ENCODE assay signal across 22 cellular contexts in genomic region chr1:243792891-243793290, GRCh38. TPM values are rescaled to one million over a fixed set of nuclear protein-coding genes. Genes with fewer than 3 reads are reported as not detected.
DNase-seq lines count a peak whose midpoint lies in the region; ATAC-seq, FAIRE-seq and TF ChIP-seq lines count a peak whose summit lies in the region.
"Had no signal": no experiment of that assay in that cellular context is flagged by ENCODE, and none has a peak within 500 bp of the region (broad histone marks: within the 10 kb centered on the region; RNA-seq: fewer than 3 reads in every experiment).

No MANE protein-coding gene starts in this region.

- no peak overlapping the region for H2BK15ac ChIP-seq in mesenchymal stem cell (ENCODE audit: low read depth, poor library complexity, severe bottlenecking)

- no peaks in the 10 kb centered on the region for H3K9me3 ChIP-seq in CD8-positive, alpha-beta memory T cell (ENCODE audit: low read length)
- no peaks in the 10 kb centered on the region for H3K9me3 ChIP-seq in astrocyte (ENCODE audit: insufficient read depth, low read depth, low read length)
- no peaks in the 10 kb centered on the region for H3K9me3 ChIP-seq in mesenchymal stem cell (ENCODE audit: control insufficient read depth, low read length)
- H3K9me3 ChIP-seq in gastrocnemius medialis: no peaks in the 10 kb centered on the region
- H3K9me3 ChIP-seq in MG63: no peaks in the 10 kb centered on the region
- no peaks in the 10 kb centered on the region for H3K9me3 ChIP-seq in spleen
- H3K9me3 ChIP-seq: body of pancreas had no signal

- ATAC-seq in gastrocnemius medialis: no peak
- ATAC-seq: body of pancreas, GM12878, left colon, Panc1 had no signal

- no peak overlapping the region for H3K27ac ChIP-seq in CD8-positive, alpha-beta memory T cell (ENCODE audit: low read depth, low read length)
- H3K27ac ChIP-seq in astrocyte (ENCODE audit: low read depth, low read length) (no peak overlapping the region), mesenchymal stem cell (ENCODE audit: low read length, poor library complexity, severe bottlenecking) (no peak overlapping the region), gastrocnemius medialis (peak overlapping the region; percentile 53 to 76 (median 69)), spleen (peak overlapping the region in 4 of 8 donors; percentile 59 to 65 (median 64))
- H3K27ac ChIP-seq: epithelial cell of prostate, SK-N-MC had no signal

- H3K23ac ChIP-seq in mesenchymal stem cell (ENCODE audit: low read length in 2 of 2): no peak overlapping the region

- in situ Hi-C loops in gastrocnemius medialis (cut with MboI; ENCODE audit: low sequenced_read_pairs in 4 of 4): no loop called here

- H2AFZ ChIP-seq in astrocyte (ENCODE audit: low read depth, low read length): no peak overlapping the region
- no peak overlapping the region for H2AFZ ChIP-seq in mesenchymal stem cell (ENCODE audit: low read depth, low read length)

- intact Hi-C loops in gastrocnemius medialis (cut with DNase I; ENCODE audit: low total_unique reads): no loop called here
- intact Hi-C loops in spleen (cut with DNase I; ENCODE audit: low total_unique reads): no loop called here

- H4K8ac ChIP-seq in mesenchymal stem cell (ENCODE audit: low read length): no peak overlapping the region

- no peak for DNase-seq in CD8-positive, alpha-beta memory T cell
- DNase-seq in astrocyte (ENCODE audit: low read depth) (no peak), mesenchymal stem cell (peak; percentile 3), gastrocnemius medialis (no peak), MG63 (no peak), NCI-H1694 treated with DMSO at 0.1 percent for 48 hours (lab: John Stamatoyannopoulos, UW) (no peak), NCI-H446 treated with DMSO at 0.1 percent for 48 hours (lab: John Stamatoyannopoulos, UW) (no peak), spleen (no peak)
- DNase-seq: body of pancreas; foreskin melanocyte; left colon; NCI-H1930; NCI-H345; stimulated activated naive CD8-positive, alpha-beta T cell treated with anti-CD3 and anti-CD28 coated beads, Interleukin-15, amount 100 ng/mL, for 72 hours; T1000 had no signal

- no peaks in the 10 kb centered on the region for H3K9me3 Mint-ChIP-seq in CD8-positive, alpha-beta memory T cell
- H3K9me3 Mint-ChIP-seq in astrocyte (ENCODE audit: unreplicated experiment): peaks cover 2% of the 10 kb centered on the region
- H3K9me3 Mint-ChIP-seq: activated T-helper 1 cell treated with anti-CD3 and anti-CD28 coated beads, Interleukin-12 subunit alpha, Interleukin-12 subunit beta, Interleukin-2, Interleukin-4 antibody, amounts not matched to agents 30 ng/mL and 10 ng/mL and 1 ng/mL, durations not matched to agents 14 hours and 24 hours and 36 hours; stimulated activated naive CD8-positive, alpha-beta T cell treated with anti-CD3 and anti-CD28 coated beads, Interleukin-15, amount 100 ng/mL, for 72 hours had no signal

- H3K9ac ChIP-seq in astrocyte (ENCODE audit: low read length): no peak overlapping the region
- no peak overlapping the region for H3K9ac ChIP-seq in mesenchymal stem cell (ENCODE audit: low read length)

- WGBS in mesenchymal stem cell: 73% methylated on average over 2 of the region's 3 CpGs
- 63 to 82% (median 74%) methylated on average over 3 of the region's 3 CpGs for WGBS in spleen, 5 donors

- H4K91ac ChIP-seq in mesenchymal stem cell (ENCODE audit: low read length): no peak overlapping the region

- H3K4me1 Mint-ChIP-seq in CD8-positive, alpha-beta memory T cell: peaks cover 57 to 89% (median 81%) of the 10 kb centered on the region in 3 donors
- peaks cover 18% of the 10 kb centered on the region for H3K4me1 Mint-ChIP-seq in astrocyte (ENCODE audit: low read depth, unreplicated experiment)

- H2AK5ac ChIP-seq in mesenchymal stem cell (ENCODE audit: low read length, severe bottlenecking): no peak overlapping the region

- H2BK12ac ChIP-seq in mesenchymal stem cell (ENCODE audit: low read length in 2 of 2): no peak overlapping the region

- H3K4me2 ChIP-seq in astrocyte (ENCODE audit: low read length) (no peak overlapping the region), mesenchymal stem cell (ENCODE audit: low read length, poor library complexity, severe bottlenecking) (no peak overlapping the region)

- H3K79me2 ChIP-seq in astrocyte (ENCODE audit: insufficient read depth, low read length): peaks cover 63% of the 10 kb centered on the region

- H3K27me3 Mint-ChIP-seq in CD8-positive, alpha-beta memory T cell: no peaks in the 10 kb centered on the region
- H3K27me3 Mint-ChIP-seq in astrocyte (ENCODE audit: low read depth, unreplicated experiment): no peaks in the 10 kb centered on the region
- H3K27me3 Mint-ChIP-seq: activated naive CD8-positive, alpha-beta T cell; stimulated activated naive CD8-positive, alpha-beta T cell treated with anti-CD3 and anti-CD28 coated beads, Interleukin-15, amount 100 ng/mL, for 72 hours had no signal

- H2BK5ac ChIP-seq in mesenchymal stem cell (ENCODE audit: low read depth, low read length, poor library complexity, severe bottlenecking): no peak overlapping the region

- peaks cover 9% of the 10 kb centered on the region for H4K20me1 ChIP-seq in astrocyte (ENCODE audit: insufficient read depth, low read length)

- peak overlapping the region in 2 of 8 donors; percentile 4 to 19 for H3K27ac Mint-ChIP-seq in CD8-positive, alpha-beta memory T cell
- peak overlapping the region; percentile 56 for H3K27ac Mint-ChIP-seq in astrocyte (ENCODE audit: unreplicated experiment)
- H3K27ac Mint-ChIP-seq: activated naive CD8-positive, alpha-beta T cell; activated T-helper 1 cell treated with anti-CD3 and anti-CD28 coated beads, Interleukin-12 subunit alpha, Interleukin-12 subunit beta, Interleukin-2, Interleukin-4 antibody, amounts not matched to agents 30 ng/mL and 10 ng/mL and 1 ng/mL, durations not matched to agents 14 hours and 24 hours and 36 hours; CD14-positive monocyte had no signal

- no peaks in the 10 kb centered on the region for H3K27me3 ChIP-seq in CD8-positive, alpha-beta memory T cell (ENCODE audit: insufficient read depth, low read length, poor library complexity, severe bottlenecking)
- H3K27me3 ChIP-seq in astrocyte (ENCODE audit: insufficient read depth, low read length) (no peaks in the 10 kb centered on the region), mesenchymal stem cell (ENCODE audit: control insufficient read depth in 1 of 2, insufficient read depth in 1 of 2, low read length in 2 of 2) (no peaks in the 10 kb centered on the region), gastrocnemius medialis (no peaks in the 10 kb centered on the region), MG63 (no peaks in the 10 kb centered on the region), spleen (replicated peaks in 1 of 7) (no peaks in the 10 kb centered on the region)
- H3K27me3 ChIP-seq: body of pancreas had no signal

- CTCF ChIA-PET in CD8-positive, alpha-beta memory T cell (lab: Charles Lee): interaction anchor here (1.6 kb wide), 1 partner anchor 9 kb away, joined by 5 read pairs; no protein-coding TSS in a partner anchor

- no peaks in the 10 kb centered on the region for H3K36me3 ChIP-seq in CD8-positive, alpha-beta memory T cell (ENCODE audit: insufficient read depth, low read length)
- H3K36me3 ChIP-seq in astrocyte (ENCODE audit: insufficient read depth, low read length): no peaks in the 10 kb centered on the region
- H3K36me3 ChIP-seq in mesenchymal stem cell (ENCODE audit: control insufficient read depth in 1 of 2, insufficient read depth in 2 of 2, low read depth in 1 of 2, low read length in 2 of 2): peaks cover 0 to 8% of the 10 kb centered on the region in 2 experiments
- no peaks in the 10 kb centered on the region for H3K36me3 ChIP-seq in gastrocnemius medialis
- no peaks in the 10 kb centered on the region for H3K36me3 ChIP-seq in MG63
- no peaks in the 10 kb centered on the region for H3K36me3 ChIP-seq in spleen

- no peak overlapping the region for H3K4ac ChIP-seq in mesenchymal stem cell (ENCODE audit: low read depth in 1 of 2, low read length in 2 of 2)

- no peak for FAIRE-seq in astrocyte (lab: Jason Lieb, UNC)
- FAIRE-seq: GM12878 had no signal

- H3K18ac ChIP-seq in mesenchymal stem cell (ENCODE audit: low read depth in 1 of 2, low read length in 2 of 2): no peak overlapping the region

- peaks cover 8% of the 10 kb centered on the region for H3K4me1 ChIP-seq in CD8-positive, alpha-beta memory T cell (ENCODE audit: insufficient read depth, low read length)
- no peaks in the 10 kb centered on the region for H3K4me1 ChIP-seq in astrocyte (ENCODE audit: insufficient read depth, low read length)
- H3K4me1 ChIP-seq in mesenchymal stem cell (ENCODE audit: control insufficient read depth, insufficient read depth, low read depth, low read length): no peaks in the 10 kb centered on the region
- peaks cover 19 to 32% of the 10 kb centered on the region in 2 donors for H3K4me1 ChIP-seq in gastrocnemius medialis
- H3K4me1 ChIP-seq in spleen: peaks cover 11 to 64% (median 25%) of the 10 kb centered on the region in 6 donors

- H3K79me1 ChIP-seq in mesenchymal stem cell (replicated peaks; ENCODE audit: low read length, poor library complexity, severe bottlenecking): peaks cover 24% of the 10 kb centered on the region

- no peak overlapping the region for H3K14ac ChIP-seq in mesenchymal stem cell (ENCODE audit: low read length in 2 of 2)

- POLR2A ChIA-PET in CD8-positive, alpha-beta memory T cell (lab: Charles Lee): no interaction called here

- TF ChIP-seq CTCF in astrocyte (IDR thresholded peaks at IDR 0.05; ENCODE audit: insufficient read depth, low read depth, low read length): no peak
- no peak for TF ChIP-seq CTCF in gastrocnemius medialis (IDR thresholded peaks at IDR 0.05 in 4 of 5, conservative IDR thresholded peaks at IDR 0.05 in 1 of 5)
- no peak for TF ChIP-seq CTCF in spleen (IDR thresholded peaks at IDR 0.05 in 8 of 11, conservative IDR thresholded peaks at IDR 0.05 in 3 of 11)

- peak overlapping the region in 4 of 7 donors; percentile 1 to 14 (median 4) for H3K4me3 Mint-ChIP-seq in CD8-positive, alpha-beta memory T cell
- no peak overlapping the region for H3K4me3 Mint-ChIP-seq in astrocyte (ENCODE audit: unreplicated experiment)
- H3K4me3 Mint-ChIP-seq: activated naive CD8-positive, alpha-beta T cell; activated T-helper 1 cell treated with anti-CD3 and anti-CD28 coated beads, Interleukin-12 subunit alpha, Interleukin-12 subunit beta, Interleukin-2, Interleukin-4 antibody, amounts not matched to agents 30 ng/mL and 10 ng/mL and 1 ng/mL, durations not matched to agents 14 hours and 24 hours and 36 hours; CD14-positive monocyte; stimulated activated naive CD8-positive, alpha-beta T cell treated with anti-CD3 and anti-CD28 coated beads, Interleukin-15, amount 100 ng/mL, for 72 hours had no signal

- no peak overlapping the region for H3K4me3 ChIP-seq in CD8-positive, alpha-beta memory T cell (ENCODE audit: low read length)
- H3K4me3 ChIP-seq in astrocyte (ENCODE audit: insufficient read depth, low read depth, low read length) (no peak overlapping the region), mesenchymal stem cell (ENCODE audit: insufficient read depth in 1 of 2, low read depth in 1 of 2, low read length in 2 of 2) (no peak overlapping the region), gastrocnemius medialis (no peak overlapping the region), MG63 (no peak overlapping the region), spleen (no peak overlapping the region)
- H3K4me3 ChIP-seq: body of pancreas, GM12878, SK-N-MC had no signal

- peaks cover 0 to 18% (median 10%) of the 10 kb centered on the region in 3 donors for H3K36me3 Mint-ChIP-seq in CD8-positive, alpha-beta memory T cell
- H3K36me3 Mint-ChIP-seq in astrocyte (ENCODE audit: low read depth, unreplicated experiment): peaks cover 3% of the 10 kb centered on the region
- H3K36me3 Mint-ChIP-seq: CD14-positive monocyte had no signal

- H2BK120ac ChIP-seq in mesenchymal stem cell (ENCODE audit: low read depth, low read length): no peak overlapping the region

- TF ChIP-seq POLR2A in gastrocnemius medialis (IDR thresholded peaks at IDR 0.05) (no peak), spleen (IDR thresholded peaks at IDR 0.05) (no peak)

RNA-seq across cellular contexts. Expression of gene AKT3, which starts 57.2 kb away (rescaled TPM):
- total RNA-seq in CD8-positive, alpha-beta memory T cell: 10 to 100 TPM; 47.3 to 49.6 TPM
- 4.3 TPM for polyA plus RNA-seq in CD8-positive, alpha-beta memory T cell
- total RNA-seq in astrocyte: 62.2 and 64.5 TPM in 2 replicates
- polyA plus RNA-seq in mesenchymal stem cell (2013, experiment 1 of 2): 32.9 TPM
- 34.8 TPM for polyA plus RNA-seq in mesenchymal stem cell (2013, experiment 2 of 2)
- total RNA-seq in gastrocnemius medialis: 10 to 100 TPM in 3 of 4 donors, 1 to 10 TPM in 1; 8.5 to 16.0 (median 15.2) TPM
- 4.4 and 8.0 TPM in 2 replicates for total RNA-seq in MG63 (2014; rRNA removed; shearing (Covaris generic); ENCODE audit: low replicate concordance)
- total RNA-seq in spleen: 10 to 100 TPM; 39.9 to 91.3 (median 74.5) TPM
- 1 to 10 TPM; 4.3 to 7.4 (median 5.0) TPM for polyA plus RNA-seq in spleen

Comparison
In these comparisons a context has a peak if more than half of its experiments do, and no peak if none do; other contexts are left out.
1. H3K27ac ChIP-seq: peak in gastrocnemius medialis (4 of 4); none in CD8-positive, alpha-beta memory T cell (single experiment), astrocyte (single experiment) and mesenchymal stem cell (single experiment).